8 cellular contexts compared by ENCODE assay signal in the genomic region with DNA sequence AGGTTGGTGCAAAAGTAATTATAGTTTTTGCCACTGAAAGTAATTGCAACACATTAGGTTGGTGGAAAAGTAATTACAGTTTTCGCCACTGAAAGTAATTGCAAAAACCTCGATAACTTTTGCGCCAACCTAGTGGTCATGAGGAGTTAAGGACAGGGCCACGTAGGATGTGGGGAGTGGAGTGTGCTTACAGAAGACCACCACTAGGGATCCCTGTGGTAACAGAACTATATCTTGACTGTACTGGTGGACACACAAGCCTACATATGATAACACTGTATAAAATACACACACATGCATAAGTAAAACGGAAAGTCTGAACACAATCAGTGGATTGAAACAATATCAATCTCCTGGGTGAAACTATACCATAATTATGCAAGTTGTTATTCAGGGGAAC.
DNase-seq lines count a peak whose midpoint lies in the region; ATAC-seq and TF ChIP-seq lines count a peak whose summit lies in the region.

No MANE protein-coding gene starts in this region.

- H3K27ac ChIP-seq in OCI-LY3 (ENCODE audit: low read length), result no peak overlapping the region

- no peak overlapping the region for H3K4me2 ChIP-seq in OCI-LY3 (ENCODE audit: low read length)

- H3K9ac ChIP-seq in OCI-LY3 (ENCODE audit: low read length), result no peak overlapping the region

- peak; percentile 8 for DNase-seq in ELR (ENCODE audit: low read depth)
- peak; percentile 33 for DNase-seq in iPS DF 4.7 (ENCODE audit: extremely low read depth, low spot score)
- DNase-seq in amniotic stem cell (lab: John Stamatoyannopoulos, UW), result no peak
- DNase-seq in T-helper 9 cell, result no peak
- no peak for DNase-seq in KG1 (lab: John Stamatoyannopoulos, UW)

- TF ChIP-seq CTCF in OCI-LY3 (IDR thresholded peaks at IDR 0.05; ENCODE audit: low read depth, low read length), result peak; percentile 59

- H2AFZ ChIP-seq in OCI-LY3 (ENCODE audit: low read depth, low read length), result no peak overlapping the region

- peak; percentile 66 for ATAC-seq in HG02642 (IDR thresholded peaks at IDR 0.05; ENCODE audit: poor library complexity, unreplicated experiment)
- no peak for ATAC-seq in HG03469 (IDR thresholded peaks at IDR 0.05; ENCODE audit: unreplicated experiment)

- no peaks in the 10 kb centered on the region for H3K36me3 ChIP-seq in OCI-LY3 (replicated peaks; ENCODE audit: low read depth, low read length)

- no peaks in the 10 kb centered on the region for H3K9me3 ChIP-seq in OCI-LY3 (ENCODE audit: insufficient read depth, low read length)

- H3K4me1 ChIP-seq in OCI-LY3 (ENCODE audit: low read length), result peaks cover 5% of the 10 kb centered on the region

- no peaks in the 10 kb centered on the region for H3K27me3 ChIP-seq in OCI-LY3 (ENCODE audit: low read depth, low read length)

- H3K79me2 ChIP-seq in OCI-LY3 (ENCODE audit: low read length), result no peaks in the 10 kb centered on the region

- no peaks in the 10 kb centered on the region for H4K20me1 ChIP-seq in OCI-LY3 (ENCODE audit: insufficient read depth, low read length)

- H3K4me3 ChIP-seq in OCI-LY3 (ENCODE audit: low read length), result no peak overlapping the region

Comparison
In these comparisons a context has a peak if more than half of its experiments do, and no peak if none do; other contexts are left out.
1. DNase-seq: peak in ELR (single experiment) and iPS DF 4.7 (single experiment); none in amniotic stem cell (single experiment), T-helper 9 cell (single experiment) and KG1 (single experiment).